In genomic region chr2:150028337-150028736, GRCh38 we compare ENCODE assay signal across 22 cellular contexts.
A peak's percentile ranks its signal among the peaks of the same experiment; 100 is the strongest.
DNase-seq lines count a peak whose midpoint lies in the region; FAIRE-seq and TF ChIP-seq lines count a peak whose summit lies in the region.
"Had no signal": no experiment of that assay in that cellular context is flagged by ENCODE, and none has a peak within 500 bp of the region (broad histone marks: within the 10 kb centered on the region; RNA-seq: fewer than 3 reads in every experiment).

No MANE protein-coding gene starts in this region.

- DNase-seq in A172 (ENCODE audit: low spot score) (peak; percentile 23), SK-N-MC (ENCODE audit: low read depth, low spot score) (no peak), endothelial cell of umbilical vein (ENCODE audit: low read depth, low spot score) (peak; percentile 42), osteoblast (ENCODE audit: insufficient read length, low spot score, missing footprints) (peak; percentile 32), tibial artery (no peak), SW 1271 (lab: John Stamatoyannopoulos, UW) (no peak), T-helper 1 cell (no peak)
- DNase-seq: 8988T; AML-193; CD4-positive, alpha-beta T cell; DMS53; H7; KBM-7; MM.1S; NCI-H2029; NCI-H446 treated with DMSO at 0.1 percent for 48 hours; NCI-H526; NCI-H82; RPMI8226; SHP77 had no signal

- H3K4me1 ChIP-seq in endothelial cell of umbilical vein (ENCODE audit: control insufficient read depth, extremely low read depth, insufficient read depth, low read length) = peaks cover 21% of the 10 kb centered on the region
- peaks cover 3% of the 10 kb centered on the region for H3K4me1 ChIP-seq in osteoblast (ENCODE audit: insufficient read depth, low read length)
- H3K4me1 ChIP-seq in tibial artery = peaks cover 0 to 8% (median 2%) of the 10 kb centered on the region in 4 donors
- H3K4me1 ChIP-seq: BLaER1 treated with 17β-estradiol and CSF1 and Interleukin-3, amounts not matched to agents 10 nM and 100 nM had no signal

- POLR2A ChIA-PET in endothelial cell of umbilical vein (lab: Charles Lee) = no interaction called here

- H3K27ac ChIP-seq in SK-N-MC = peak overlapping the region; percentile 52
- no peak overlapping the region for H3K27ac ChIP-seq in endothelial cell of umbilical vein (ENCODE audit: insufficient read depth, low read depth, low read length)
- H3K27ac ChIP-seq in osteoblast (ENCODE audit: low read depth, low read length) = no peak overlapping the region
- no peak overlapping the region for H3K27ac ChIP-seq in tibial artery
- H3K27ac ChIP-seq: BLaER1 treated with 17β-estradiol and CSF1 and Interleukin-3, amounts not matched to agents 10 nM and 100 nM had no signal

- no peak for TF ChIP-seq POLR2A in endothelial cell of umbilical vein (IDR thresholded peaks at IDR 0.05; ENCODE audit: low read depth, low read length)

- no peaks in the 10 kb centered on the region for H3K36me3 ChIP-seq in SK-N-MC (ENCODE audit: insufficient read depth, low read length)
- H3K36me3 ChIP-seq in endothelial cell of umbilical vein (ENCODE audit: control insufficient read depth in 2 of 2, extremely low read depth in 1 of 2, insufficient read depth in 2 of 2, low read length in 2 of 2) = no peaks in the 10 kb centered on the region
- no peaks in the 10 kb centered on the region for H3K36me3 ChIP-seq in osteoblast (ENCODE audit: insufficient read depth, low read length)
- no peaks in the 10 kb centered on the region for H3K36me3 ChIP-seq in tibial artery
- H3K36me3 ChIP-seq: BLaER1 treated with 17β-estradiol and CSF1 and Interleukin-3, amounts not matched to agents 10 nM and 100 nM had no signal

- H3K9ac ChIP-seq in SK-N-MC (ENCODE audit: insufficient read length) (no peak overlapping the region), endothelial cell of umbilical vein (replicated peaks; ENCODE audit: extremely low read depth, insufficient read depth, low read length) (no peak overlapping the region)
- H3K9ac ChIP-seq: BLaER1 treated with 17β-estradiol and CSF1 and Interleukin-3, amounts not matched to agents 10 nM and 100 nM had no signal

- CTCF ChIA-PET in endothelial cell of umbilical vein (lab: Charles Lee) = interaction anchor here (1.2 kb wide), 1 partner anchor 201 kb away, joined by 3 read pairs; no protein-coding TSS in a partner anchor

- BruUV-seq in endothelial cell of umbilical vein (replicated peaks; lab: Mats Ljungman, UMichigan) = no TSS peak

- H3K4me3 ChIP-seq in SK-N-MC = peak overlapping the region; percentile 38
- no peak overlapping the region for H3K4me3 ChIP-seq in endothelial cell of umbilical vein (replicated peaks in 1 of 3; ENCODE audit: insufficient read depth in 1 of 3, low read depth in 1 of 3, low read length in 3 of 3)
- H3K4me3 ChIP-seq in osteoblast (ENCODE audit: insufficient read depth, low read length) = no peak overlapping the region
- no peak overlapping the region for H3K4me3 ChIP-seq in tibial artery
- H3K4me3 ChIP-seq: BLaER1 treated with 17β-estradiol and CSF1 and Interleukin-3, amounts not matched to agents 10 nM and 100 nM had no signal

- peak overlapping the region; percentile 53 for H3K4me2 ChIP-seq in endothelial cell of umbilical vein (ENCODE audit: insufficient read depth, low read length)
- H3K4me2 ChIP-seq in osteoblast (ENCODE audit: insufficient read depth, low read length) = peak overlapping the region; percentile 54
- H3K4me2 ChIP-seq: BLaER1 treated with 17β-estradiol and CSF1 and Interleukin-3, amounts not matched to agents 10 nM and 100 nM had no signal

- H3K79me2 ChIP-seq in endothelial cell of umbilical vein (ENCODE audit: control insufficient read depth, insufficient read depth, low read length) = no peaks in the 10 kb centered on the region
- no peaks in the 10 kb centered on the region for H3K79me2 ChIP-seq in osteoblast (ENCODE audit: insufficient read depth, low read length)

- intact Hi-C loops in endothelial cell of umbilical vein (cut with micrococcal nuclease) (loop anchor here (5.0 kb wide), 3 partner anchors 69 to 459 kb away; partner anchors contain the start of gene RND3), tibial artery (cut with DNase I; ENCODE audit: low total_unique reads) (no loop called here)

- H3K9me3 ChIP-seq in SK-N-MC (ENCODE audit: low read depth, low read length) (no peaks in the 10 kb centered on the region), endothelial cell of umbilical vein (replicated peaks; ENCODE audit: control insufficient read depth, insufficient read depth, low read length) (no peaks in the 10 kb centered on the region), osteoblast (ENCODE audit: low read depth, low read length) (no peaks in the 10 kb centered on the region), tibial artery (no peaks in the 10 kb centered on the region)
- H3K9me3 ChIP-seq: BLaER1 treated with 17β-estradiol and CSF1 and Interleukin-3, amounts not matched to agents 10 nM and 100 nM had no signal

- H3K27me3 ChIP-seq in endothelial cell of umbilical vein (ENCODE audit: control insufficient read depth in 2 of 2, insufficient read depth in 2 of 2, low read length in 2 of 2) (no peaks in the 10 kb centered on the region), osteoblast (ENCODE audit: insufficient read depth, low read length) (no peaks in the 10 kb centered on the region), tibial artery (no peaks in the 10 kb centered on the region)
- H3K27me3 ChIP-seq: BLaER1 treated with 17β-estradiol and CSF1 and Interleukin-3, amounts not matched to agents 10 nM and 100 nM had no signal

- TF ChIP-seq CTCF in endothelial cell of umbilical vein (IDR thresholded peaks at IDR 0.05; ENCODE audit: extremely low read depth in 1 of 2, insufficient read depth in 1 of 2, low read depth in 1 of 2, low read length in 2 of 2) (no peak), osteoblast (IDR thresholded peaks at IDR 0.05; ENCODE audit: extremely low read depth, low read depth, low read length) (no peak), tibial artery (IDR thresholded peaks at IDR 0.05) (no peak)

- H2AFZ ChIP-seq in endothelial cell of umbilical vein (ENCODE audit: low read depth, low read length) (no peak overlapping the region), osteoblast (ENCODE audit: low read length) (peak overlapping the region; percentile 20)

- H3K9me1 ChIP-seq in endothelial cell of umbilical vein (replicated peaks; ENCODE audit: control insufficient read depth, extremely low read depth, insufficient read depth, low read length) = no peaks in the 10 kb centered on the region

- dilution Hi-C loops in endothelial cell of umbilical vein (cut with MboI; ENCODE audit: extremely low pct_ligation_motif_present, low sequenced_read_pairs) = no loop called here

- no peak for FAIRE-seq in endothelial cell of umbilical vein (lab: Jason Lieb, UNC)
- FAIRE-seq: GM18507 had no signal

- H4K20me1 ChIP-seq in endothelial cell of umbilical vein (replicated peaks; ENCODE audit: control insufficient read depth, extremely low read depth, insufficient read depth, low read length) (no peaks in the 10 kb centered on the region), osteoblast (ENCODE audit: insufficient read depth, low read length) (no peaks in the 10 kb centered on the region)
- H4K20me1 ChIP-seq: BLaER1 treated with 17β-estradiol and CSF1 and Interleukin-3, amounts not matched to agents 10 nM and 100 nM had no signal

TF ChIP-seq in endothelial cell of umbilical vein, 7 proteins besides CTCF, POLR2A, EP300 and RAD21:
- no peak for TF ChIP-seq MYC (IDR thresholded peaks at IDR 0.05; ENCODE audit: low read depth, low read length)
- no peak for TF ChIP-seq GATA2 (IDR thresholded peaks at IDR 0.05; ENCODE audit: insufficient read depth, insufficient read length, low read depth, low read length)
- no peak for TF ChIP-seq MAX (IDR thresholded peaks at IDR 0.05; ENCODE audit: insufficient read depth, insufficient read length)
- TF ChIP-seq EZH2 (IDR thresholded peaks at IDR 0.05; ENCODE audit: borderline replicate concordance, low read depth, low read length, severe bottlenecking) = no peak
- no peak for TF ChIP-seq FOS (IDR thresholded peaks at IDR 0.05; ENCODE audit: borderline replicate concordance, insufficient read depth, low read length)
- no peak for TF ChIP-seq POLR2AphosphoS5 (IDR thresholded peaks at IDR 0.05; ENCODE audit: insufficient read depth, low read depth, low read length)
- no peak for TF ChIP-seq JUN (IDR thresholded peaks at IDR 0.05; ENCODE audit: borderline replicate concordance, insufficient read depth, insufficient read length, low read depth)

Comparison
In these comparisons a context has a peak if more than half of its experiments do, and no peak if none do; other contexts are left out.
1. DNase-seq: peak in A172 (single experiment), endothelial cell of umbilical vein (single experiment) and osteoblast (single experiment); none in SK-N-MC (single experiment), tibial artery (0 of 2), SW 1271 (0 of 2) and T-helper 1 cell (0 of 5).